Comparison of ENCODE assay signal across 8 cellular contexts in the genomic region with DNA sequence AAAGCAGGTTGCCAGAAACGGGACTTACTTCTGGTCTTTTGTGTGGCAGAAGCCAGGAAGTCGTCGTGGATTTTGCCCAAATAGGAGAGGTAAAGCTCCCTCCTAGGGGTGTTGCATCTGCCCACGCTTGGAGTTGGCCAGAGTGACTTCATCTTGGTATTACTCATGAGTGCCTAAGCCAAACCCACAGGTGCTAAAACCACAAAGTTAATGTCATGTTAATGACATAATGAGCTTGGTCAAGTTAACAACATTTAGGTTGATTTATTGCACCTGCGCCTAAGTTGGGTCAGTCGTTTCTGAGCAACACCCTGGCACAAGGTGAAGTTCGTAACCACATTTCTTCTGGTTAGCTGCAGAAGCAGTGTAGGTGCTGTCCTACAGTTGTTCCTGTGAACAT.
A peak's percentile ranks its signal among the peaks of the same experiment; 100 is the strongest.
DNase-seq lines count a peak whose midpoint lies in the region; ATAC-seq and TF ChIP-seq lines count a peak whose summit lies in the region.

No MANE protein-coding gene starts in this region.

- no peak overlapping the region for H3K9ac ChIP-seq in Karpas-422 (ENCODE audit: low read length)

- H3K4me1 ChIP-seq in upper lobe of left lung = no peaks in the 10 kb centered on the region
- no peaks in the 10 kb centered on the region for H3K4me1 ChIP-seq in Karpas-422 (ENCODE audit: low read length)

- 69 to 95% methylated on average over 6 to 7 of the region's 7 CpGs for WGBS in upper lobe of left lung, 2 donors

- peaks cover 23% of the 10 kb centered on the region for H3K36me3 Mint-ChIP-seq in WTC11

- no peak overlapping the region for H3K4me3 ChIP-seq in upper lobe of left lung
- no peak overlapping the region for H3K4me3 ChIP-seq in Karpas-422 (ENCODE audit: low read length)

- no peaks in the 10 kb centered on the region for H4K20me1 ChIP-seq in Karpas-422 (ENCODE audit: insufficient read depth, low read depth, low read length)

- H3K4me1 Mint-ChIP-seq in WTC11 = peaks cover 3% of the 10 kb centered on the region; the same call in 1 of the 2 replicates

- TF ChIP-seq CTCF in upper lobe of left lung (IDR thresholded peaks at IDR 0.05) (no peak), WTC11 (IDR thresholded peaks at IDR 0.05) (no peak)

- TF ChIP-seq POLR2A in upper lobe of left lung (IDR thresholded peaks at IDR 0.05) = no peak

- no peak overlapping the region for H2AFZ ChIP-seq in Karpas-422 (ENCODE audit: low read length)

- H3K4me3 Mint-ChIP-seq in WTC11 = no peak overlapping the region

- H3K9me3 Mint-ChIP-seq in WTC11 = peaks cover 26% of the 10 kb centered on the region

- POLR2A ChIA-PET in WTC11 (lab: Charles Lee) = no interaction called here

- H3K9me2 ChIP-seq in Karpas-422 (replicated peaks; ENCODE audit: insufficient read depth, low read length) = no peaks in the 10 kb centered on the region

- no peaks in the 10 kb centered on the region for H3K36me3 ChIP-seq in upper lobe of left lung
- H3K36me3 ChIP-seq in Karpas-422 (ENCODE audit: insufficient read depth, low read length) = no peaks in the 10 kb centered on the region

- ATAC-seq in GM19395 (IDR thresholded peaks at IDR 0.05; ENCODE audit: unreplicated experiment) (peak; percentile 93), HG03378 (IDR thresholded peaks at IDR 0.05; ENCODE audit: unreplicated experiment) (peak; percentile 83), upper lobe of left lung (ENCODE audit: low FRiP score in 2 of 2) (no peak), WTC11 (no peak)

- no peaks in the 10 kb centered on the region for H3K27me3 Mint-ChIP-seq in WTC11 (ENCODE audit: low read depth)

- CTCF ChIA-PET in WTC11 (lab: Charles Lee) = no interaction called here

- DNase-seq in activated T-cell treated with anti-CD3 and anti-CD28 coated beads for 48 hours (ENCODE audit: low read depth) (peak; percentile 18), upper lobe of left lung (no peak), Karpas-422 (no peak), NCI-H1105 treated with DMSO at 0.1 percent for 48 hours (lab: John Stamatoyannopoulos, UW) (no peak), WTC11 (ENCODE audit: low spot score) (no peak)
- DNase-seq in stimulated activated CD4-positive, alpha-beta T cell treated with anti-CD3 and anti-CD28 coated beads, Interleukin-2, amount 100 ng/mL, for 24 hours = peak; percentile 28 to 30

- TF ChIP-seq EP300 in upper lobe of left lung (IDR thresholded peaks at IDR 0.05) = no peak

- H3K27ac Mint-ChIP-seq in WTC11 = no peak overlapping the region

- no peak overlapping the region for H3K27ac ChIP-seq in upper lobe of left lung
- no peak overlapping the region for H3K27ac ChIP-seq in Karpas-422 (ENCODE audit: low read length)

- H3K27me3 ChIP-seq in upper lobe of left lung = no peaks in the 10 kb centered on the region
- H3K27me3 ChIP-seq in Karpas-422 (ENCODE audit: low read length) = no peaks in the 10 kb centered on the region

- peaks cover 0 to 6% (median 0%) of the 10 kb centered on the region in 4 donors for H3K9me3 ChIP-seq in upper lobe of left lung
- H3K9me3 ChIP-seq in Karpas-422 (ENCODE audit: low read length) = no peaks in the 10 kb centered on the region

- H3K79me2 ChIP-seq in Karpas-422 (ENCODE audit: low read length) = peaks cover 10% of the 10 kb centered on the region; the same call in 1 of the 2 replicates

- H3K4me2 ChIP-seq in Karpas-422 (ENCODE audit: low read depth, low read length, poor library complexity, severe bottlenecking) = no peak overlapping the region

TF ChIP-seq in WTC11, 78 proteins besides CTCF, POLR2A, EP300 and RAD21:
- TF ChIP-seq NR3C1 (CRISPR knock-in tag; conservative IDR thresholded peaks at IDR 0.05; ENCODE audit: low read depth) (no peak), ZNF423 (CRISPR knock-in tag; IDR thresholded peaks at IDR 0.05) (no peak), FOXK1 (CRISPR knock-in tag; IDR thresholded peaks at IDR 0.05) (no peak), EMX1 (CRISPR knock-in tag; IDR thresholded peaks at IDR 0.05) (no peak), NFE2L1 (CRISPR knock-in tag; IDR thresholded peaks at IDR 0.05) (no peak), ZNF416 (CRISPR knock-in tag; IDR thresholded peaks at IDR 0.05) (no peak)
- TF ChIP-seq, protein P1, sequence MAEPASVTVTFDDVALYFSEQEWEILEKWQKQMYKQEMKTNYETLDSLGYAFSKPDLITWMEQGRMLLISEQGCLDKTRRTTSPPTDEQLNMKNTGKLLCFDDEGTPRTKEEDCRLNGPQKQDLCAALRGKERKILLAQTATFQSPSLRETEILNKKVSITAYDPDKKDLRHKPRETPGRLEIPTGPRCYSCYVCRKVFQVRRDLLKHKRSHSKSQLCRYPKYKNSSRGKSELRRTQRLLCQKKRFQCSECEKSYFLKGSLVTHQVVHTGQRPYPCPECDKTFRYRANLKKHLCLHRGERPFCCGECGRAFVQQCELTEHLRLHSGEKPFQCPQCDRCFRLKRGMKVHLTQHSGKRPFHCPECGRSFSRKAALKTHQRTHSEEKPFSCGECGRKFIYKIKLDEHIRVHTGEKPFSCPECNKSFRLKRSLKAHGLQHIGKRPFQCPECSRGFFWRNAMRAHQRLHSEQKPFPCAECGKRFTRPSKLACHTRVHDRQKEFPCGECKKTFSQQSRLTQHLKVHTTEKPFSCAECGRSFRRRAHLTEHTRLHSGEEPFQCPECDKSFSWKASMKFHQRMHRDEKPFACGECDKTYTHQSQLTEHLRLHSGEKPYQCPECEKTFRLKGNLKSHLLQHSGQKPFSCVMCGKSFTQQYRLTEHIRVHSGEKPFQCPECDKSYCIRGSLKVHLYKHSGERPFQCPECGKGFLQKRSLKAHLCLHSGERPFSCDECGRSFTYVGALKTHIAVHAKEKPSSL (CRISPR knock-in tag; conservative IDR thresholded peaks at IDR 0.05) = no peak
- TF ChIP-seq, protein P2, sequence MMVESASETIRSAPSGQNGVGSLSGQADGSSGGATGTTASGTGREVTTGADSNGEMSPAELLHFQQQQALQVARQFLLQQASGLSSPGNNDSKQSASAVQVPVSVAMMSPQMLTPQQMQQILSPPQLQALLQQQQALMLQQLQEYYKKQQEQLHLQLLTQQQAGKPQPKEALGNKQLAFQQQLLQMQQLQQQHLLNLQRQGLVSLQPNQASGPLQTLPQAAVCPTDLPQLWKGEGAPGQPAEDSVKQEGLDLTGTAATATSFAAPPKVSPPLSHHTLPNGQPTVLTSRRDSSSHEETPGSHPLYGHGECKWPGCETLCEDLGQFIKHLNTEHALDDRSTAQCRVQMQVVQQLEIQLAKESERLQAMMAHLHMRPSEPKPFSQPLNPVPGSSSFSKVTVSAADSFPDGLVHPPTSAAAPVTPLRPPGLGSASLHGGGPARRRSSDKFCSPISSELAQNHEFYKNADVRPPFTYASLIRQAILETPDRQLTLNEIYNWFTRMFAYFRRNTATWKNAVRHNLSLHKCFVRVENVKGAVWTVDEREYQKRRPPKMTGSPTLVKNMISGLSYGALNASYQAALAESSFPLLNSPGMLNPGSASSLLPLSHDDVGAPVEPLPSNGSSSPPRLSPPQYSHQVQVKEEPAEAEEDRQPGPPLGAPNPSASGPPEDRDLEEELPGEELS (CRISPR knock-in tag; IDR thresholded peaks at IDR 0.05) = no peak
- TF ChIP-seq, protein P3, sequence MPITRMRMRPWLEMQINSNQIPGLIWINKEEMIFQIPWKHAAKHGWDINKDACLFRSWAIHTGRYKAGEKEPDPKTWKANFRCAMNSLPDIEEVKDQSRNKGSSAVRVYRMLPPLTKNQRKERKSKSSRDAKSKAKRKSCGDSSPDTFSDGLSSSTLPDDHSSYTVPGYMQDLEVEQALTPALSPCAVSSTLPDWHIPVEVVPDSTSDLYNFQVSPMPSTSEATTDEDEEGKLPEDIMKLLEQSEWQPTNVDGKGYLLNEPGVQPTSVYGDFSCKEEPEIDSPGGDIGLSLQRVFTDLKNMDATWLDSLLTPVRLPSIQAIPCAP (CRISPR knock-in tag; IDR thresholded peaks at IDR 0.05) = no peak
- TF ChIP-seq, protein P4, sequence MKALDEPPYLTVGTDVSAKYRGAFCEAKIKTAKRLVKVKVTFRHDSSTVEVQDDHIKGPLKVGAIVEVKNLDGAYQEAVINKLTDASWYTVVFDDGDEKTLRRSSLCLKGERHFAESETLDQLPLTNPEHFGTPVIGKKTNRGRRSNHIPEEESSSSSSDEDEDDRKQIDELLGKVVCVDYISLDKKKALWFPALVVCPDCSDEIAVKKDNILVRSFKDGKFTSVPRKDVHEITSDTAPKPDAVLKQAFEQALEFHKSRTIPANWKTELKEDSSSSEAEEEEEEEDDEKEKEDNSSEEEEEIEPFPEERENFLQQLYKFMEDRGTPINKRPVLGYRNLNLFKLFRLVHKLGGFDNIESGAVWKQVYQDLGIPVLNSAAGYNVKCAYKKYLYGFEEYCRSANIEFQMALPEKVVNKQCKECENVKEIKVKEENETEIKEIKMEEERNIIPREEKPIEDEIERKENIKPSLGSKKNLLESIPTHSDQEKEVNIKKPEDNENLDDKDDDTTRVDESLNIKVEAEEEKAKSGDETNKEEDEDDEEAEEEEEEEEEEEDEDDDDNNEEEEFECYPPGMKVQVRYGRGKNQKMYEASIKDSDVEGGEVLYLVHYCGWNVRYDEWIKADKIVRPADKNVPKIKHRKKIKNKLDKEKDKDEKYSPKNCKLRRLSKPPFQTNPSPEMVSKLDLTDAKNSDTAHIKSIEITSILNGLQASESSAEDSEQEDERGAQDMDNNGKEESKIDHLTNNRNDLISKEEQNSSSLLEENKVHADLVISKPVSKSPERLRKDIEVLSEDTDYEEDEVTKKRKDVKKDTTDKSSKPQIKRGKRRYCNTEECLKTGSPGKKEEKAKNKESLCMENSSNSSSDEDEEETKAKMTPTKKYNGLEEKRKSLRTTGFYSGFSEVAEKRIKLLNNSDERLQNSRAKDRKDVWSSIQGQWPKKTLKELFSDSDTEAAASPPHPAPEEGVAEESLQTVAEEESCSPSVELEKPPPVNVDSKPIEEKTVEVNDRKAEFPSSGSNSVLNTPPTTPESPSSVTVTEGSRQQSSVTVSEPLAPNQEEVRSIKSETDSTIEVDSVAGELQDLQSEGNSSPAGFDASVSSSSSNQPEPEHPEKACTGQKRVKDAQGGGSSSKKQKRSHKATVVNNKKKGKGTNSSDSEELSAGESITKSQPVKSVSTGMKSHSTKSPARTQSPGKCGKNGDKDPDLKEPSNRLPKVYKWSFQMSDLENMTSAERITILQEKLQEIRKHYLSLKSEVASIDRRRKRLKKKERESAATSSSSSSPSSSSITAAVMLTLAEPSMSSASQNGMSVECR (CRISPR knock-in tag; IDR thresholded peaks at IDR 0.05; ENCODE audit: borderline replicate concordance) = no peak

Comparison
In these comparisons a context has a peak if more than half of its experiments do, and no peak if none do; other contexts are left out.
1. ATAC-seq: peak in GM19395 (single experiment) and HG03378 (single experiment); none in upper lobe of left lung (0 of 2) and WTC11 (single experiment).
2. DNase-seq: peak in activated T-cell treated with anti-CD3 and anti-CD28 coated beads for 48 hours (single experiment) and stimulated activated CD4-positive, alpha-beta T cell treated with anti-CD3 and anti-CD28 coated beads, Interleukin-2, amount 100 ng/mL, for 24 hours (2 of 2); none in upper lobe of left lung (0 of 2), Karpas-422 (single experiment), NCI-H1105 treated with DMSO at 0.1 percent for 48 hours (single experiment) and WTC11 (single experiment).